In the genomic region with DNA sequence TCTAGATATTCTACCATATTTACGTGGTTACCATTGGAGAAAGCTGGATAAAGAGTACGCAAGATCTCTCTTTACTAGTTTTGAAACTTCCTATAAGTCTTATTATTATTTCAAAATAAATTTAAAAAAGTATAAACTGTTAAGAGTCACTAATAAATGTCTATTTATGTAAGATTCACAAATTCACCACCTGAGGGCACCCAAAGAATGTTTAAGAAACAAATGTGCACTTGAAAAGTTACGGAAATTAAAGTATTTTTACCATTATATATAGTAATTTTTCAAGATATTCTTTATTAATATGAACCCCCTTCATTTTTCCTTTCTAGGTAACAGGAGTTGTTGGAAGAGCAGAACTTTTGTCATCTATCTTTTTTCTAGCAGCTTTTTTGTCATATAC, we compare ENCODE assay signal across 1 cellular context.
A peak's percentile ranks its signal among the peaks of the same experiment; 100 is the strongest.
TF ChIP-seq lines count a peak whose summit lies in the region.

No MANE protein-coding gene starts in this region.

TF ChIP-seq in K562, 482 proteins besides CTCF, POLR2A, EP300 and RAD21:
- TF ChIP-seq, protein P1, sequence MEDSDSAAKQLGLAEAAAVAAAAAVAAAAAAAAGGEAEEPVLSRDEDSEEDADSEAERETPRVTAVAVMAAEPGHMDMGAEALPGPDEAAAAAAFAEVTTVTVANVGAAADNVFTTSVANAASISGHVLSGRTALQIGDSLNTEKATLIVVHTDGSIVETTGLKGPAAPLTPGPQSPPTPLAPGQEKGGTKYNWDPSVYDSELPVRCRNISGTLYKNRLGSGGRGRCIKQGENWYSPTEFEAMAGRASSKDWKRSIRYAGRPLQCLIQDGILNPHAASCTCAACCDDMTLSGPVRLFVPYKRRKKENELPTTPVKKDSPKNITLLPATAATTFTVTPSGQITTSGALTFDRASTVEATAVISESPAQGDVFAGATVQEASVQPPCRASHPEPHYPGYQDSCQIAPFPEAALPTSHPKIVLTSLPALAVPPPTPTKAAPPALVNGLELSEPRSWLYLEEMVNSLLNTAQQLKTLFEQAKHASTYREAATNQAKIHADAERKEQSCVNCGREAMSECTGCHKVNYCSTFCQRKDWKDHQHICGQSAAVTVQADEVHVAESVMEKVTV (CRISPR knock-in tag; IDR thresholded peaks at IDR 0.05), result 0 out of 2 replicates have a peak, but pooled peaks have one; percentile 9
- TF ChIP-seq, protein P2, sequence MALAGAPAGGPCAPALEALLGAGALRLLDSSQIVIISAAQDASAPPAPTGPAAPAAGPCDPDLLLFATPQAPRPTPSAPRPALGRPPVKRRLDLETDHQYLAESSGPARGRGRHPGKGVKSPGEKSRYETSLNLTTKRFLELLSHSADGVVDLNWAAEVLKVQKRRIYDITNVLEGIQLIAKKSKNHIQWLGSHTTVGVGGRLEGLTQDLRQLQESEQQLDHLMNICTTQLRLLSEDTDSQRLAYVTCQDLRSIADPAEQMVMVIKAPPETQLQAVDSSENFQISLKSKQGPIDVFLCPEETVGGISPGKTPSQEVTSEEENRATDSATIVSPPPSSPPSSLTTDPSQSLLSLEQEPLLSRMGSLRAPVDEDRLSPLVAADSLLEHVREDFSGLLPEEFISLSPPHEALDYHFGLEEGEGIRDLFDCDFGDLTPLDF (CRISPR knock-in tag; IDR thresholded peaks at IDR 0.05), result no peak
